1 cellular context compared by ENCODE assay signal in genomic region chr13:46894534-46894906, GRCh38.
TF ChIP-seq lines count a peak whose summit lies in the region.

No MANE protein-coding gene starts in this region.

TF ChIP-seq in GM12878, 131 proteins besides CTCF, POLR2A, EP300 and RAD21 (continued from another document):
- TF ChIP-seq ZNF592 (IDR thresholded peaks at IDR 0.05), result no peak
- TF ChIP-seq SUZ12 (IDR thresholded peaks at IDR 0.05; ENCODE audit: unreplicated experiment), result no peak
- TF ChIP-seq SRF (IDR thresholded peaks at IDR 0.05; ENCODE audit: low read depth in 2 of 2, low read length in 2 of 2), result no peak
- TF ChIP-seq SUPT20H (IDR thresholded peaks at IDR 0.05; ENCODE audit: borderline replicate concordance, control insufficient read depth, low read depth, low read length), result no peak
- no peak for TF ChIP-seq POLR2AphosphoS5 (IDR thresholded peaks at IDR 0.05; ENCODE audit: low read length)
- no peak for TF ChIP-seq TCF7 (IDR thresholded peaks at IDR 0.05; ENCODE audit: borderline replicate concordance)
- no peak for TF ChIP-seq GATAD2B (conservative IDR thresholded peaks at IDR 0.05; ENCODE audit: low read depth)
- TF ChIP-seq, protein P1, sequence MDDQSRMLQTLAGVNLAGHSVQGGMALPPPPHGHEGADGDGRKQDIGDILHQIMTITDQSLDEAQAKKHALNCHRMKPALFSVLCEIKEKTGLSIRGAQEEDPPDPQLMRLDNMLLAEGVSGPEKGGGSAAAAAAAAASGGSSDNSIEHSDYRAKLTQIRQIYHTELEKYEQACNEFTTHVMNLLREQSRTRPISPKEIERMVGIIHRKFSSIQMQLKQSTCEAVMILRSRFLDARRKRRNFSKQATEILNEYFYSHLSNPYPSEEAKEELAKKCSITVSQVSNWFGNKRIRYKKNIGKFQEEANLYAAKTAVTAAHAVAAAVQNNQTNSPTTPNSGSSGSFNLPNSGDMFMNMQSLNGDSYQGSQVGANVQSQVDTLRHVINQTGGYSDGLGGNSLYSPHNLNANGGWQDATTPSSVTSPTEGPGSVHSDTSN (IDR thresholded peaks at IDR 0.05; ENCODE audit: insufficient replicate concordance, low read depth, low read length), result no peak
- no peak for TF ChIP-seq CUX1 (IDR thresholded peaks at IDR 0.05; ENCODE audit: insufficient replicate concordance, low read depth, low read length)
TF ChIP-seq in GM12878: peak in this region for 0.
